In the genomic region with DNA sequence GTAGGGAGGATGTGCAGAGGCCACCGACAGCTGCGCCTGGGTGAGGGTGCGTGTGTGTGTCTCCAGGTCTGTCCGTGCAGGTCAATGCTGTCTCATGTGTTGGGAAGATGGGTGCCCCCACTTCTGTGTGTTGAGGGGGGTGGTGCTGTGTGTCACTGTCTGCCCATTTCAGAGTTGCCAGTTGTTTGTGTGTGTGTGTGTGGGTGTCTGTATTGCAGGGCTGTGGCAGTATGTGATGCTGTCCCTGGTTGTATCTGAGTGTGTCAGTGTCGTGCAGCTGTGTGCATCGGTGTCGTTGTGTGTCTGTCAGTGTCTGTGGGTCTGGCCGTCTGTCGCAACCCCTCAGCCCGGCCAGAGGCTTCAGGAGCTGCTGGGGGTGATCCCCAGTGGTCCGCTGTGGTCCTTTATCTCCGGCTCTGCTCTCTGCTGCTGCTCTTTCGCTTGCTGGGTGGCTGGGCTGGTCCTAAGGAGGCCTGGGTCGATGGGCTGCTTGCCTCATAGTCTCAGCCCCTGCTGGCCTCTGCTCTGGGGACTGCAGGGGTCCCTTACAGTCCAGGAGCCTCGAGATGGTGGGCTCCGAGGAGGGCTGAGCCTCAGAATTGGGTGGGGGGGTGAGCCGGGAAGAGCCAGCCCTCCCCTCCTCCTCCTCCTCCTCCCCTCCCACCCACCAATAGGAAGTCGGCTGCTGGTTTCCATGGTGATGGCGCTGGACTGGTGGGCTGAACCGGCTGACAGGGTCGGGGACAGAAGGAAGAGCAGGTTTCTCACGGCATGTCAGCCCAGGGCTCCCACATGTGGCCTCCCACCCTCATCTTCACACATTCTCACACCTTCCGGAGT, we compare ENCODE assay signal across 1 cellular context.
TF ChIP-seq lines count a peak whose summit lies in the region.

A gene with protein sequence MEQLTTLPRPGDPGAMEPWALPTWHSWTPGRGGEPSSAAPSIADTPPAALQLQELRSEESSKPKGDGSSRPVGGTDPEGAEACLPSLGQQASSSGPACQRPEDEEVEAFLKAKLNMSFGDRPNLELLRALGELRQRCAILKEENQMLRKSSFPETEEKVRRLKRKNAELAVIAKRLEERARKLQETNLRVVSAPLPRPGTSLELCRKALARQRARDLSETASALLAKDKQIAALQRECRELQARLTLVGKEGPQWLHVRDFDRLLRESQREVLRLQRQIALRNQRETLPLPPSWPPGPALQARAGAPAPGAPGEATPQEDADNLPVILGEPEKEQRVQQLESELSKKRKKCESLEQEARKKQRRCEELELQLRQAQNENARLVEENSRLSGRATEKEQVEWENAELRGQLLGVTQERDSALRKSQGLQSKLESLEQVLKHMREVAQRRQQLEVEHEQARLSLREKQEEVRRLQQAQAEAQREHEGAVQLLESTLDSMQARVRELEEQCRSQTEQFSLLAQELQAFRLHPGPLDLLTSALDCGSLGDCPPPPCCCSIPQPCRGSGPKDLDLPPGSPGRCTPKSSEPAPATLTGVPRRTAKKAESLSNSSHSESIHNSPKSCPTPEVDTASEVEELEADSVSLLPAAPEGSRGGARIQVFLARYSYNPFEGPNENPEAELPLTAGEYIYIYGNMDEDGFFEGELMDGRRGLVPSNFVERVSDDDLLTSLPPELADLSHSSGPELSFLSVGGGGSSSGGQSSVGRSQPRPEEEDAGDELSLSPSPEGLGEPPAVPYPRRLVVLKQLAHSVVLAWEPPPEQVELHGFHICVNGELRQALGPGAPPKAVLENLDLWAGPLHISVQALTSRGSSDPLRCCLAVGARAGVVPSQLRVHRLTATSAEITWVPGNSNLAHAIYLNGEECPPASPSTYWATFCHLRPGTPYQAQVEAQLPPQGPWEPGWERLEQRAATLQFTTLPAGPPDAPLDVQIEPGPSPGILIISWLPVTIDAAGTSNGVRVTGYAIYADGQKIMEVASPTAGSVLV (N-terminal part only) (minus strand): TSS at position 601 of the 840 bp plus-strand sequence. CDS start 875 bp downstream, outside the sequence.

TF ChIP-seq in K562, 482 proteins besides CTCF, POLR2A, EP300 and RAD21 (continued from another document and continues in another):
- TF ChIP-seq, protein P1, sequence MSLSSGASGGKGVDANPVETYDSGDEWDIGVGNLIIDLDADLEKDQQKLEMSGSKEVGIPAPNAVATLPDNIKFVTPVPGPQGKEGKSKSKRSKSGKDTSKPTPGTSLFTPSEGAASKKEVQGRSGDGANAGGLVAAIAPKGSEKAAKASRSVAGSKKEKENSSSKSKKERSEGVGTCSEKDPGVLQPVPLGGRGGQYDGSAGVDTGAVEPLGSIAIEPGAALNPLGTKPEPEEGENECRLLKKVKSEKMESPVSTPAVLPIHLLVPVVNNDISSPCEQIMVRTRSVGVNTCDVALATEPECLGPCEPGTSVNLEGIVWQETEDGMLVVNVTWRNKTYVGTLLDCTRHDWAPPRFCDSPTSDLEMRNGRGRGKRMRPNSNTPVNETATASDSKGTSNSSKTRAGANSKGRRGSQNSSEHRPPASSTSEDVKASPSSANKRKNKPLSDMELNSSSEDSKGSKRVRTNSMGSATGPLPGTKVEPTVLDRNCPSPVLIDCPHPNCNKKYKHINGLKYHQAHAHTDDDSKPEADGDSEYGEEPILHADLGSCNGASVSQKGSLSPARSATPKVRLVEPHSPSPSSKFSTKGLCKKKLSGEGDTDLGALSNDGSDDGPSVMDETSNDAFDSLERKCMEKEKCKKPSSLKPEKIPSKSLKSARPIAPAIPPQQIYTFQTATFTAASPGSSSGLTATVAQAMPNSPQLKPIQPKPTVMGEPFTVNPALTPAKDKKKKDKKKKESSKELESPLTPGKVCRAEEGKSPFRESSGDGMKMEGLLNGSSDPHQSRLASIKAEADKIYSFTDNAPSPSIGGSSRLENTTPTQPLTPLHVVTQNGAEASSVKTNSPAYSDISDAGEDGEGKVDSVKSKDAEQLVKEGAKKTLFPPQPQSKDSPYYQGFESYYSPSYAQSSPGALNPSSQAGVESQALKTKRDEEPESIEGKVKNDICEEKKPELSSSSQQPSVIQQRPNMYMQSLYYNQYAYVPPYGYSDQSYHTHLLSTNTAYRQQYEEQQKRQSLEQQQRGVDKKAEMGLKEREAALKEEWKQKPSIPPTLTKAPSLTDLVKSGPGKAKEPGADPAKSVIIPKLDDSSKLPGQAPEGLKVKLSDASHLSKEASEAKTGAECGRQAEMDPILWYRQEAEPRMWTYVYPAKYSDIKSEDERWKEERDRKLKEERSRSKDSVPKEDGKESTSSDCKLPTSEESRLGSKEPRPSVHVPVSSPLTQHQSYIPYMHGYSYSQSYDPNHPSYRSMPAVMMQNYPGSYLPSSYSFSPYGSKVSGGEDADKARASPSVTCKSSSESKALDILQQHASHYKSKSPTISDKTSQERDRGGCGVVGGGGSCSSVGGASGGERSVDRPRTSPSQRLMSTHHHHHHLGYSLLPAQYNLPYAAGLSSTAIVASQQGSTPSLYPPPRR (CRISPR knock-in tag; IDR thresholded peaks at IDR 0.05; ENCODE audit: borderline replicate concordance) = peak; percentile 39
- TF ChIP-seq SOX6 (IDR thresholded peaks at IDR 0.05) (no peak), MYC (IDR thresholded peaks at IDR 0.05; ENCODE audit: low read depth, low read length) (no peak), MYC (CRISPR knock-in tag; IDR thresholded peaks at IDR 0.05; ENCODE audit: borderline replicate concordance, low read depth) (peak; percentile 41; the same call in 1 of the 2 replicates), HMG20A (CRISPR knock-in tag; conservative IDR thresholded peaks at IDR 0.05) (no peak), LARP7 (IDR thresholded peaks at IDR 0.05) (peak; percentile 93), E2F3 (CRISPR knock-in tag; IDR thresholded peaks at IDR 0.05) (no peak; the same call in 1 of the 2 replicates), HLTF (IDR thresholded peaks at IDR 0.05) (peak; percentile 98), DIDO1 (tag; IDR thresholded peaks at IDR 0.05; ENCODE audit: low read depth) (no peak), ATF7 (IDR thresholded peaks at IDR 0.05) (no peak), RBM25 (IDR thresholded peaks at IDR 0.05; ENCODE audit: low read depth, low read length, severe bottlenecking) (no peak), TAF9B (IDR thresholded peaks at IDR 0.05; ENCODE audit: partially characterized antibody) (no peak), SRSF1 (IDR thresholded peaks at IDR 0.05; ENCODE audit: low read depth, low read length) (0 out of 2 replicates have a peak, but pooled peaks have one; percentile 45), STAT5A (IDR thresholded peaks at IDR 0.05; ENCODE audit: borderline replicate concordance, low read length) (no peak; the same call in 1 of the 2 replicates), RFX1 (IDR thresholded peaks at IDR 0.05) (peak; percentile 95), TCFL5 (CRISPR knock-in tag; conservative IDR thresholded peaks at IDR 0.05) (no peak), MEF2A (IDR thresholded peaks at IDR 0.05; ENCODE audit: control insufficient read depth, low read depth, low read length) (no peak), KLF1 (tag; IDR thresholded peaks at IDR 0.05) (no peak), MCM5 (IDR thresholded peaks at IDR 0.05; ENCODE audit: low read depth) (no peak), MTA1 (IDR thresholded peaks at IDR 0.05; ENCODE audit: borderline replicate concordance) (no peak), ARNT (IDR thresholded peaks at IDR 0.05) (peak; percentile 38 to 48; a peak in 1 of 4 replicates), PYGO2 (tag; IDR thresholded peaks at IDR 0.05) (no peak)
- TF ChIP-seq, protein P2, sequence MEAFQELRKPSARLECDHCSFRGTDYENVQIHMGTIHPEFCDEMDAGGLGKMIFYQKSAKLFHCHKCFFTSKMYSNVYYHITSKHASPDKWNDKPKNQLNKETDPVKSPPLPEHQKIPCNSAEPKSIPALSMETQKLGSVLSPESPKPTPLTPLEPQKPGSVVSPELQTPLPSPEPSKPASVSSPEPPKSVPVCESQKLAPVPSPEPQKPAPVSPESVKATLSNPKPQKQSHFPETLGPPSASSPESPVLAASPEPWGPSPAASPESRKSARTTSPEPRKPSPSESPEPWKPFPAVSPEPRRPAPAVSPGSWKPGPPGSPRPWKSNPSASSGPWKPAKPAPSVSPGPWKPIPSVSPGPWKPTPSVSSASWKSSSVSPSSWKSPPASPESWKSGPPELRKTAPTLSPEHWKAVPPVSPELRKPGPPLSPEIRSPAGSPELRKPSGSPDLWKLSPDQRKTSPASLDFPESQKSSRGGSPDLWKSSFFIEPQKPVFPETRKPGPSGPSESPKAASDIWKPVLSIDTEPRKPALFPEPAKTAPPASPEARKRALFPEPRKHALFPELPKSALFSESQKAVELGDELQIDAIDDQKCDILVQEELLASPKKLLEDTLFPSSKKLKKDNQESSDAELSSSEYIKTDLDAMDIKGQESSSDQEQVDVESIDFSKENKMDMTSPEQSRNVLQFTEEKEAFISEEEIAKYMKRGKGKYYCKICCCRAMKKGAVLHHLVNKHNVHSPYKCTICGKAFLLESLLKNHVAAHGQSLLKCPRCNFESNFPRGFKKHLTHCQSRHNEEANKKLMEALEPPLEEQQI (IDR thresholded peaks at IDR 0.05) = no peak
- TF ChIP-seq, protein P3, sequence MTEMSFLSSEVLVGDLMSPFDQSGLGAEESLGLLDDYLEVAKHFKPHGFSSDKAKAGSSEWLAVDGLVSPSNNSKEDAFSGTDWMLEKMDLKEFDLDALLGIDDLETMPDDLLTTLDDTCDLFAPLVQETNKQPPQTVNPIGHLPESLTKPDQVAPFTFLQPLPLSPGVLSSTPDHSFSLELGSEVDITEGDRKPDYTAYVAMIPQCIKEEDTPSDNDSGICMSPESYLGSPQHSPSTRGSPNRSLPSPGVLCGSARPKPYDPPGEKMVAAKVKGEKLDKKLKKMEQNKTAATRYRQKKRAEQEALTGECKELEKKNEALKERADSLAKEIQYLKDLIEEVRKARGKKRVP (CRISPR knock-in tag; IDR thresholded peaks at IDR 0.05) = no peak; the same call in 1 of the 2 replicates
- TF ChIP-seq, protein P4, sequence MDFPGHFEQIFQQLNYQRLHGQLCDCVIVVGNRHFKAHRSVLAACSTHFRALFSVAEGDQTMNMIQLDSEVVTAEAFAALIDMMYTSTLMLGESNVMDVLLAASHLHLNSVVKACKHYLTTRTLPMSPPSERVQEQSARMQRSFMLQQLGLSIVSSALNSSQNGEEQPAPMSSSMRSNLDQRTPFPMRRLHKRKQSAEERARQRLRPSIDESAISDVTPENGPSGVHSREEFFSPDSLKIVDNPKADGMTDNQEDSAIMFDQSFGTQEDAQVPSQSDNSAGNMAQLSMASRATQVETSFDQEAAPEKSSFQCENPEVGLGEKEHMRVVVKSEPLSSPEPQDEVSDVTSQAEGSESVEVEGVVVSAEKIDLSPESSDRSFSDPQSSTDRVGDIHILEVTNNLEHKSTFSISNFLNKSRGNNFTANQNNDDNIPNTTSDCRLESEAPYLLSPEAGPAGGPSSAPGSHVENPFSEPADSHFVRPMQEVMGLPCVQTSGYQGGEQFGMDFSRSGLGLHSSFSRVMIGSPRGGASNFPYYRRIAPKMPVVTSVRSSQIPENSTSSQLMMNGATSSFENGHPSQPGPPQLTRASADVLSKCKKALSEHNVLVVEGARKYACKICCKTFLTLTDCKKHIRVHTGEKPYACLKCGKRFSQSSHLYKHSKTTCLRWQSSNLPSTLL (IDR thresholded peaks at IDR 0.05) = 0 out of 2 replicates have a peak, but pooled peaks have one; percentile 38
- TF ChIP-seq, protein P5, sequence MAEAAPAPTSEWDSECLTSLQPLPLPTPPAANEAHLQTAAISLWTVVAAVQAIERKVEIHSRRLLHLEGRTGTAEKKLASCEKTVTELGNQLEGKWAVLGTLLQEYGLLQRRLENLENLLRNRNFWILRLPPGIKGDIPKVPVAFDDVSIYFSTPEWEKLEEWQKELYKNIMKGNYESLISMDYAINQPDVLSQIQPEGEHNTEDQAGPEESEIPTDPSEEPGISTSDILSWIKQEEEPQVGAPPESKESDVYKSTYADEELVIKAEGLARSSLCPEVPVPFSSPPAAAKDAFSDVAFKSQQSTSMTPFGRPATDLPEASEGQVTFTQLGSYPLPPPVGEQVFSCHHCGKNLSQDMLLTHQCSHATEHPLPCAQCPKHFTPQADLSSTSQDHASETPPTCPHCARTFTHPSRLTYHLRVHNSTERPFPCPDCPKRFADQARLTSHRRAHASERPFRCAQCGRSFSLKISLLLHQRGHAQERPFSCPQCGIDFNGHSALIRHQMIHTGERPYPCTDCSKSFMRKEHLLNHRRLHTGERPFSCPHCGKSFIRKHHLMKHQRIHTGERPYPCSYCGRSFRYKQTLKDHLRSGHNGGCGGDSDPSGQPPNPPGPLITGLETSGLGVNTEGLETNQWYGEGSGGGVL (CRISPR knock-in tag; IDR thresholded peaks at IDR 0.05) = no peak
- TF ChIP-seq, protein P6, sequence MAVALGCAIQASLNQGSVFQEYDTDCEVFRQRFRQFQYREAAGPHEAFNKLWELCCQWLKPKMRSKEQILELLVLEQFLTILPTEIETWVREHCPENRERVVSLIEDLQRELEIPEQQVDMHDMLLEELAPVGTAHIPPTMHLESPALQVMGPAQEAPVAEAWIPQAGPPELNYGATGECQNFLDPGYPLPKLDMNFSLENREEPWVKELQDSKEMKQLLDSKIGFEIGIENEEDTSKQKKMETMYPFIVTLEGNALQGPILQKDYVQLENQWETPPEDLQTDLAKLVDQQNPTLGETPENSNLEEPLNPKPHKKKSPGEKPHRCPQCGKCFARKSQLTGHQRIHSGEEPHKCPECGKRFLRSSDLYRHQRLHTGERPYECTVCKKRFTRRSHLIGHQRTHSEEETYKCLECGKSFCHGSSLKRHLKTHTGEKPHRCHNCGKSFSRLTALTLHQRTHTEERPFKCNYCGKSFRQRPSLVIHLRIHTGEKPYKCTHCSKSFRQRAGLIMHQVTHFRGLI (CRISPR knock-in tag; IDR thresholded peaks at IDR 0.05) = no peak
- TF ChIP-seq, protein P7, sequence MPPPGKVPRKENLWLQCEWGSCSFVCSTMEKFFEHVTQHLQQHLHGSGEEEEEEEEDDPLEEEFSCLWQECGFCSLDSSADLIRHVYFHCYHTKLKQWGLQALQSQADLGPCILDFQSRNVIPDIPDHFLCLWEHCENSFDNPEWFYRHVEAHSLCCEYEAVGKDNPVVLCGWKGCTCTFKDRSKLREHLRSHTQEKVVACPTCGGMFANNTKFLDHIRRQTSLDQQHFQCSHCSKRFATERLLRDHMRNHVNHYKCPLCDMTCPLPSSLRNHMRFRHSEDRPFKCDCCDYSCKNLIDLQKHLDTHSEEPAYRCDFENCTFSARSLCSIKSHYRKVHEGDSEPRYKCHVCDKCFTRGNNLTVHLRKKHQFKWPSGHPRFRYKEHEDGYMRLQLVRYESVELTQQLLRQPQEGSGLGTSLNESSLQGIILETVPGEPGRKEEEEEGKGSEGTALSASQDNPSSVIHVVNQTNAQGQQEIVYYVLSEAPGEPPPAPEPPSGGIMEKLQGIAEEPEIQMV (tag; conservative IDR thresholded peaks at IDR 0.05; ENCODE audit: low read depth) = no peak
- TF ChIP-seq, protein P8, sequence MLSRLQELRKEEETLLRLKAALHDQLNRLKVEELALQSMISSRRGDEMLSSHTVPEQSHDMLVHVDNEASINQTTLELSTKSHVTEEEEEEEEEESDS (CRISPR knock-in tag; IDR thresholded peaks at IDR 0.05) = no peak
